Comparison of ENCODE assay signal across 8 cellular contexts in the genomic region with DNA sequence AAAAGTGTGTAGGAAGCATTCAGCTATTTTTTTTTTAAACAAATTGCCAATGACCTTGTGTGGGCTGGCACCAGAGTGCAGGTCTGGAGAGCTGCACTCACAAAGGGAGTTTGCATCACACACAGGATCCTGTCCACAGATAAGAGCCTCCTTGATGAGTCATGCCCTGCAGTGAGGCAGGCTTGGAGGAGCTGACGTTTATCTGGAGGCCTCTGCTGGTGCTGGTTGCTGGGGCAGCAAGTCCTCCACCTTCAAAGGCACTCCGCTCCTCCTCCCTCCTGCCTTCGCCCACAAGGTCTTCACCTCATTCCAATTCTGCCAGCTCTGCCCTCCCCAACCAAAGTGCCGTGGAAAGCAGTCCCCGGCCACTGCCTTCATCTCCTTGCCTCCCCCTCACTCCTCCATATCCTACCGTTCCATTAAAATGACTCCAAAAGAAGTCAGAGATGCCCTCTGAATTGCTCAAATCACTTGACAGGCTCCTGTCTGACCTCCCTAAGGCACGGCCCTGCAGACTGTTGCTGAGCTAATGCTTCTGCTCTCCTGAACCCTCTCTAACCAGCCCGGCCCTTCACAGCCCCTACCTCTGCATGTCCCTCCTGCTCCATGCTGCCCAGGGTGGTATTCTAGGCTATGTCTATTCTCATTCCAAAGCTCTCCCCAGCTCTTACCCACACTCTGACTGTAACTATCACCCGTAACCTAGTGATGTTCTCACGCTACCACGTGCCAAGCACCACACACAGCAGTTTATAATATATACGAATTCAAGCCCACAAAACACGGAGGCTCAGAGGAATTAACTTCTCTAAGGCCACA. TPM values are rescaled to one million over a fixed set of nuclear protein-coding genes. Genes with fewer than 3 reads are reported as not detected.
DNase-seq lines count a peak whose midpoint lies in the region; ATAC-seq and TF ChIP-seq lines count a peak whose summit lies in the region.

No MANE protein-coding gene starts in this region.

- no peak for TF ChIP-seq CTCF in fibroblast of the aortic adventitia (IDR thresholded peaks at IDR 0.05; ENCODE audit: insufficient read depth, low read length)

- H3K4me3 ChIP-seq in fibroblast of the aortic adventitia (ENCODE audit: low read depth, low read length) = no peak overlapping the region
- H3K4me3 ChIP-seq in skeletal muscle cell (ENCODE audit: low read depth, low read length) = no peak overlapping the region

- ATAC-seq in HG03520 (IDR thresholded peaks at IDR 0.05; ENCODE audit: unreplicated experiment) = no peak

- peak; percentile 96 for DNase-seq in Daoy (ENCODE audit: low read depth)
- DNase-seq in NCI-H226 = peak; percentile 100
- DNase-seq in activated CD8-positive, alpha-beta memory T cell treated with anti-CD3 and anti-CD28 coated beads, Interleukin-2, amount 50 U/mL, for 48 hours = peak; percentile 69
- peak; percentile 98 for DNase-seq in fibroblast of the aortic adventitia (ENCODE audit: low read depth)
- DNase-seq in skeletal muscle cell (ENCODE audit: low read depth) = peak; percentile 83
- no peak for DNase-seq in NCI-H748 (lab: John Stamatoyannopoulos, UW; ENCODE audit: unreplicated experiment)
- no peak for DNase-seq in KG1 (lab: John Stamatoyannopoulos, UW)

RNA-seq across cellular contexts. Expression of gene LONRF2, which starts 30.9 kb away (rescaled TPM):
- 0.17 and 0.65 TPM in 2 replicates for total RNA-seq in Daoy (2014; rRNA removed; shearing (Covaris generic))
- total RNA-seq in fibroblast of the aortic adventitia (ENCODE audit: low replicate concordance) = 1.8 and 2.0 TPM in 2 replicates

Comparison
In these comparisons a context has a peak if more than half of its experiments do, and no peak if none do; other contexts are left out.
1. DNase-seq: peak in Daoy (single experiment), NCI-H226 (single experiment), activated CD8-positive, alpha-beta memory T cell treated with anti-CD3 and anti-CD28 coated beads, Interleukin-2, amount 50 U/mL, for 48 hours (single experiment), fibroblast of the aortic adventitia (single experiment) and skeletal muscle cell (single experiment); none in NCI-H748 (single experiment) and KG1 (single experiment).